In the genomic region with DNA sequence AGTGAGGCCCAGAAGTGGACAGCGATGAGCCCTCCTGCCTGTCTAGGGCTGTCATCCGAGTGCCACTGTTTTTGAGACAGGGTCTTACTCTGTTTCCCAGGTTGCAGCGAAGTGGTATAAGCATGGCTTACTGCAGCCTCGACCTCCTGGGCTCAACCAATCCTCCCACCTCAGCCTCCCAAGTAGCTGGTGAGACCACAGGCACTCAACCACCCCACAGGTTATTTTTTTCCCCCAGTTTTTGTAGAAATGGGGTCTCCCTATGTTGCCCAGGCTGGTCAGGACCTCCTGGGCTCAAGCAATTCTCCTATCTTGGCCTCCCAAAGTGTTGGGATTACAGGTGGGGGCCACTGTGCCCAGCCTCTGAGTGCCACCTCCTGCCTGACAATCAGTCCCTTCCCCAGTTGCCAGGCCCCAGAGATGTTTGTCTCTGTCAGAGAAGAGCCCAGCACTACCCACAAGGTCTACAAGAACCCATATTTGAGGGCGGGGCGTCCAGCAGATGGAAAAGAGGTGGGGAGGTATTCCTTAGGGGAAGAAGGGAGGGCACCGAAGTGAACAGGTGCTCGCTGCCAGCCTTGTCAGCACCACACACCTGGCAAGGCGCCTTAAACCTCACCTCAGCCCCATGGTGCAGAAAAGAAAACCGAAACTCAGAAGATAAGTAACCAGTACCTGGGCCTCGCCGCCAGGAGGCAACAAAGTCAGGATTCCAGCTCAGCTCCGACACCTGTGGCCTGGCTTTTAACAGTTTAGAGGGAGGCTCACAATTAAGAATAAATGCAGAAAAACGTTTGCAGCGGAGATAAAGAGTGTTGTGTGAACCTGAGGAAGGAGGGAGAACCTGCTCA, we compare ENCODE assay signal across 11 cellular contexts.
DNase-seq lines count a peak whose midpoint lies in the region; ATAC-seq, FAIRE-seq and TF ChIP-seq lines count a peak whose summit lies in the region.
"Had no signal": no experiment of that assay in that cellular context is flagged by ENCODE, and none has a peak within 500 bp of the region (broad histone marks: within the 10 kb centered on the region; RNA-seq: fewer than 3 reads in every experiment).

No MANE protein-coding gene starts in this region.

- ATAC-seq in left colon: peak; percentile 94
- no peak for ATAC-seq in GM21447 (IDR thresholded peaks at IDR 0.05; ENCODE audit: unreplicated experiment)
- ATAC-seq in HG02973 (IDR thresholded peaks at IDR 0.05; ENCODE audit: unreplicated experiment): no peak
- ATAC-seq: gastroesophageal sphincter had no signal

- intact Hi-C loops in left colon (cut with DNase I, micrococcal nuclease): no loop called here

- no peaks in the 10 kb centered on the region for H3K9me3 ChIP-seq in BLaER1
- H3K9me3 ChIP-seq: gastroesophageal sphincter had no signal

- FAIRE-seq in H54 (lab: Jason Lieb, UNC): no peak
- FAIRE-seq: G401.6, HTR-8/SVneo had no signal

- H3K27me3 ChIP-seq in BLaER1: no peaks in the 10 kb centered on the region
- H3K27me3 ChIP-seq: gastroesophageal sphincter had no signal

- no peaks in the 10 kb centered on the region for H3K36me3 ChIP-seq in BLaER1
- H3K36me3 ChIP-seq: gastroesophageal sphincter had no signal

- H3K9ac ChIP-seq in BLaER1: no peak overlapping the region

- no peaks in the 10 kb centered on the region for H4K20me1 ChIP-seq in BLaER1

- peaks cover 27% of the 10 kb centered on the region for H3K4me1 ChIP-seq in BLaER1

- H3K4me2 ChIP-seq in BLaER1: no peak overlapping the region

- no peak for DNase-seq in GM20000 (ENCODE audit: low spot score)
- peak; percentile 6 to 13 for DNase-seq in activated CD4-positive, alpha-beta T cell treated with anti-CD3 and anti-CD28 coated beads for 4 hours
- peak; percentile 67 to 76 for DNase-seq in left colon
- no peak for DNase-seq in H54 (ENCODE audit: insufficient read length, low spot score)
- DNase-seq in KBM-7: no peak

- H3K4me3 ChIP-seq in BLaER1: no peak overlapping the region
- H3K4me3 ChIP-seq: gastroesophageal sphincter had no signal

- TF ChIP-seq POLR2A in H54 (IDR thresholded peaks at IDR 0.05; ENCODE audit: low read depth, low read length): no peak

- peak; percentile 29 for TF ChIP-seq CTCF in GM20000 (IDR thresholded peaks at IDR 0.05; ENCODE audit: extremely low read depth, missing control alignments)

- H3K27ac ChIP-seq in BLaER1: 0 out of 2 replicates have a peak overlapping the region, but pooled peaks have one; percentile 6
- H3K27ac ChIP-seq: gastroesophageal sphincter had no signal

- in situ Hi-C loops in KBM-7 (cut with MboI; ENCODE audit: low pct_unique_long_range_greater_than_20kb, low sequenced_read_pairs): loop anchor here (10.0 kb wide), 1 partner anchor 327 kb away; no protein-coding TSS in a partner anchor

Comparison
In these comparisons a context has a peak if more than half of its experiments do, and no peak if none do; other contexts are left out.
1. DNase-seq: peak in activated CD4-positive, alpha-beta T cell treated with anti-CD3 and anti-CD28 coated beads for 4 hours (2 of 2) and left colon (2 of 2); none in GM20000 (single experiment), H54 (single experiment) and KBM-7 (single experiment).